10 cellular contexts compared by ENCODE assay signal in genomic region chr1:36175137-36176095, GRCh38. TPM values are rescaled to one million over a fixed set of nuclear protein-coding genes. Genes with fewer than 3 reads are reported as not detected.
DNase-seq lines count a peak whose midpoint lies in the region; ATAC-seq, FAIRE-seq and TF ChIP-seq lines count a peak whose summit lies in the region.
"Had no signal": no experiment of that assay in that cellular context is flagged by ENCODE, and none has a peak within 500 bp of the region (broad histone marks: within the 10 kb centered on the region; RNA-seq: fewer than 3 reads in every experiment).

No MANE protein-coding gene starts in this region.

- BruUV-seq in MCF 10A (replicated peaks; lab: Mats Ljungman, UMichigan), result no TSS peak

- POLR2A ChIA-PET in MCF 10A (lab: Yijun Ruan, JAX), result interaction anchor here (1.3 kb wide), 1 partner anchor 10 kb away, joined by 3 read pairs; no protein-coding TSS in a partner anchor
- POLR2A ChIA-PET in activated CD4-positive, alpha-beta T cell treated with anti-CD3 and anti-CD28 coated beads, Interleukin-2, amount 10 ng/mL, durations not matched to agents 7 days and 5 days (lab: Charles Lee), result no interaction called here

- H3K4me2 ChIP-seq in astrocyte (ENCODE audit: low read length), result peak overlapping the region; percentile 11

- intact Hi-C loops in breast epithelium (cut with DNase I; ENCODE audit: low total_unique reads) (no loop called here), MCF 10A (cut with micrococcal nuclease) (no loop called here), upper lobe of right lung (cut with DNase I) (no loop called here)

- DNase-seq in breast epithelium (ENCODE audit: low spot score in 2 of 2) (no peak), MCF 10A (ENCODE audit: unreplicated experiment) (no peak), astrocyte (ENCODE audit: low read depth) (peak; percentile 39), islet precursor cell (peak; percentile 57), upper lobe of right lung (no peak), T-helper 1 cell (no peak), dedifferentiated amniotic fluid mesenchymal stem cell (ENCODE audit: extremely low spot score) (no peak)
- DNase-seq in activated CD4-positive, alpha-beta T cell treated with anti-CD3 and anti-CD28 coated beads, Interleukin-2, amount 10 ng/mL, durations not matched to agents 7 days and 5 days, result no peak
- DNase-seq: stimulated activated CD4-positive, alpha-beta T cell treated with anti-CD3 and anti-CD28 coated beads, Interleukin-4, amount 100 ng/mL, for 4 hours had no signal

- no peak overlapping the region for H3K27ac Mint-ChIP-seq in MCF 10A (ENCODE audit: low read depth, unreplicated experiment)
- H3K27ac Mint-ChIP-seq in astrocyte (ENCODE audit: unreplicated experiment), result peak overlapping the region; percentile 47
- no peak overlapping the region for H3K27ac Mint-ChIP-seq in activated CD4-positive, alpha-beta T cell treated with anti-CD3 and anti-CD28 coated beads, Interleukin-2, amount 10 ng/mL, durations not matched to agents 7 days and 5 days

- peaks cover 70% of the 10 kb centered on the region for H3K79me2 ChIP-seq in astrocyte (ENCODE audit: insufficient read depth, low read length)

- H3K36me3 Mint-ChIP-seq in MCF 10A (ENCODE audit: insufficient read depth, unreplicated experiment) (peaks cover 53% of the 10 kb centered on the region), astrocyte (ENCODE audit: low read depth, unreplicated experiment) (peaks cover 35% of the 10 kb centered on the region)
- H3K36me3 Mint-ChIP-seq in activated CD4-positive, alpha-beta T cell treated with anti-CD3 and anti-CD28 coated beads, Interleukin-2, amount 10 ng/mL, durations not matched to agents 7 days and 5 days (ENCODE audit: low read depth), result peaks cover 59% of the 10 kb centered on the region

- H3K27ac ChIP-seq in breast epithelium (peak overlapping the region; percentile 9 to 17), astrocyte (ENCODE audit: low read depth, low read length) (peak overlapping the region; percentile 74), upper lobe of right lung (peak overlapping the region; percentile 30)

- H3K9me3 Mint-ChIP-seq in MCF 10A (ENCODE audit: unreplicated experiment) (no peaks in the 10 kb centered on the region), astrocyte (ENCODE audit: unreplicated experiment) (no peaks in the 10 kb centered on the region)
- no peaks in the 10 kb centered on the region for H3K9me3 Mint-ChIP-seq in activated CD4-positive, alpha-beta T cell treated with anti-CD3 and anti-CD28 coated beads, Interleukin-2, amount 10 ng/mL, durations not matched to agents 7 days and 5 days

- H3K4me3 ChIP-seq in breast epithelium (no peak overlapping the region), astrocyte (ENCODE audit: insufficient read depth, low read depth, low read length) (no peak overlapping the region), upper lobe of right lung (no peak overlapping the region)

- CTCF ChIA-PET in MCF 10A (lab: Yijun Ruan, JAX), result interaction anchor here (0.9 to 2.0 kb wide), 4 partner anchors 12 to 110 kb away, joined by 3 to 9 read pairs (median 4); partner anchors contain the start of gene TRAPPC3
- CTCF ChIA-PET in activated CD4-positive, alpha-beta T cell treated with anti-CD3 and anti-CD28 coated beads, Interleukin-2, amount 10 ng/mL, durations not matched to agents 7 days and 5 days (lab: Charles Lee), result interaction anchor here (0.6 to 0.9 kb wide), 2 partner anchors 16 to 25 kb away, joined by 3 read pairs; no protein-coding TSS in a partner anchor

- ATAC-seq in upper lobe of right lung, result no peak

- no peak for TF ChIP-seq POLR2A in breast epithelium (IDR thresholded peaks at IDR 0.05)

- H3K27me3 Mint-ChIP-seq in MCF 10A (ENCODE audit: insufficient read depth, unreplicated experiment) (no peaks in the 10 kb centered on the region), astrocyte (ENCODE audit: low read depth, unreplicated experiment) (no peaks in the 10 kb centered on the region)
- no peaks in the 10 kb centered on the region for H3K27me3 Mint-ChIP-seq in activated CD4-positive, alpha-beta T cell treated with anti-CD3 and anti-CD28 coated beads, Interleukin-2, amount 10 ng/mL, durations not matched to agents 7 days and 5 days

- FAIRE-seq in astrocyte (lab: Jason Lieb, UNC), result no peak
- FAIRE-seq: G401.6 had no signal

- H3K36me3 ChIP-seq in breast epithelium, result peaks cover 22% of the 10 kb centered on the region
- H3K36me3 ChIP-seq in astrocyte (ENCODE audit: insufficient read depth, low read length), result peaks cover 46% of the 10 kb centered on the region
- H3K36me3 ChIP-seq in upper lobe of right lung, result peaks cover 97% of the 10 kb centered on the region

- H3K9me3 ChIP-seq in breast epithelium (no peaks in the 10 kb centered on the region), astrocyte (ENCODE audit: insufficient read depth, low read depth, low read length) (no peaks in the 10 kb centered on the region), upper lobe of right lung (no peaks in the 10 kb centered on the region)

- H3K4me1 ChIP-seq in breast epithelium (no peaks in the 10 kb centered on the region), astrocyte (ENCODE audit: insufficient read depth, low read length) (peaks cover 38% of the 10 kb centered on the region), upper lobe of right lung (no peaks in the 10 kb centered on the region)

- no peaks in the 10 kb centered on the region for H3K27me3 ChIP-seq in breast epithelium
- H3K27me3 ChIP-seq in astrocyte (ENCODE audit: insufficient read depth, low read length), result no peaks in the 10 kb centered on the region
- no peaks in the 10 kb centered on the region for H3K27me3 ChIP-seq in upper lobe of right lung

- peaks cover 89% of the 10 kb centered on the region for H4K20me1 ChIP-seq in astrocyte (ENCODE audit: insufficient read depth, low read length)

- TF ChIP-seq CTCF in breast epithelium (IDR thresholded peaks at IDR 0.05), result no peak
- TF ChIP-seq CTCF in MCF 10A (IDR thresholded peaks at IDR 0.05; ENCODE audit: unreplicated experiment), result no peak
- no peak for TF ChIP-seq CTCF in astrocyte (IDR thresholded peaks at IDR 0.05; ENCODE audit: insufficient read depth, low read depth, low read length)
- TF ChIP-seq CTCF in upper lobe of right lung (IDR thresholded peaks at IDR 0.05), result no peak

- H2AFZ ChIP-seq in astrocyte (ENCODE audit: low read depth, low read length), result no peak overlapping the region

- peak overlapping the region; percentile 52 for H3K9ac ChIP-seq in astrocyte (ENCODE audit: low read length)

- H3K4me3 Mint-ChIP-seq in MCF 10A (ENCODE audit: unreplicated experiment) (no peak overlapping the region), astrocyte (ENCODE audit: unreplicated experiment) (no peak overlapping the region)
- H3K4me3 Mint-ChIP-seq in activated CD4-positive, alpha-beta T cell treated with anti-CD3 and anti-CD28 coated beads, Interleukin-2, amount 10 ng/mL, durations not matched to agents 7 days and 5 days, result no peak overlapping the region

- H3K4me1 Mint-ChIP-seq in MCF 10A (ENCODE audit: insufficient read depth, unreplicated experiment), result peaks cover 19% of the 10 kb centered on the region
- peaks cover 30% of the 10 kb centered on the region for H3K4me1 Mint-ChIP-seq in astrocyte (ENCODE audit: low read depth, unreplicated experiment)
- no peaks in the 10 kb centered on the region for H3K4me1 Mint-ChIP-seq in activated CD4-positive, alpha-beta T cell treated with anti-CD3 and anti-CD28 coated beads, Interleukin-2, amount 10 ng/mL, durations not matched to agents 7 days and 5 days

RNA-seq across cellular contexts. Expression of gene MAP7D1, which starts 19.5 kb away (rescaled TPM):
- total RNA-seq in breast epithelium, result 10 to 100 TPM; 67.4 to 78.0 (median 68.6) TPM
- total RNA-seq in MCF 10A (2022), result 131 and 170 TPM in 2 replicates
- total RNA-seq in astrocyte, result 259 and 271 TPM in 2 replicates
- total RNA-seq in upper lobe of right lung, result 114 TPM
- total RNA-seq in activated CD4-positive, alpha-beta T cell treated with anti-CD3 and anti-CD28 coated beads, Interleukin-2, amount 10 ng/mL, durations not matched to agents 7 days and 5 days, result 100 to 1,000 TPM; 209 to 226 TPM

RNA-seq across cellular contexts. Expression of gene TRAPPC3, which starts 26.1 kb away (rescaled TPM):
- total RNA-seq in breast epithelium (100 to 1,000 TPM; 107 to 118 (median 116) TPM), MCF 10A (2022) (72.8 and 75.5 TPM in 2 replicates), astrocyte (87.1 and 87.6 TPM in 2 replicates), upper lobe of right lung (63.1 TPM)
- total RNA-seq in activated CD4-positive, alpha-beta T cell treated with anti-CD3 and anti-CD28 coated beads, Interleukin-2, amount 10 ng/mL, durations not matched to agents 7 days and 5 days, result 10 to 100 TPM; 57.5 to 59.3 TPM

RNA-seq across cellular contexts. Expression of gene THRAP3, which starts 48.8 kb away (rescaled TPM):
- total RNA-seq in breast epithelium (100 to 1,000 TPM in 2 of 3 donors, 10 to 100 TPM in 1; 81.6 to 128 (median 122) TPM), MCF 10A (2022) (92.2 and 116 TPM in 2 replicates), astrocyte (109 and 110 TPM in 2 replicates), upper lobe of right lung (88.6 TPM)
- total RNA-seq in activated CD4-positive, alpha-beta T cell treated with anti-CD3 and anti-CD28 coated beads, Interleukin-2, amount 10 ng/mL, durations not matched to agents 7 days and 5 days, result 100 to 1,000 TPM; 142 to 167 TPM

RNA-seq across cellular contexts. Expression of gene COL8A2, which starts 50.4 kb away (rescaled TPM):
- total RNA-seq in breast epithelium (10 to 100 TPM in 2 of 3 donors, 1 to 10 TPM in 1; 3.4 to 20.6 (median 11.1) TPM), MCF 10A (2022) (not detected in 2 replicates), astrocyte (3.4 and 10.8 TPM in 2 replicates), upper lobe of right lung (16.2 TPM)
- not detected for total RNA-seq in activated CD4-positive, alpha-beta T cell treated with anti-CD3 and anti-CD28 coated beads, Interleukin-2, amount 10 ng/mL, durations not matched to agents 7 days and 5 days

Comparison
In these comparisons a context has a peak if more than half of its experiments do, and no peak if none do; other contexts are left out.
1. DNase-seq: peak in astrocyte (single experiment) and islet precursor cell (single experiment); none in breast epithelium (0 of 2), MCF 10A (single experiment), upper lobe of right lung (single experiment), activated CD4-positive, alpha-beta T cell treated with anti-CD3 and anti-CD28 coated beads, Interleukin-2, amount 10 ng/mL, durations not matched to agents 7 days and 5 days (single experiment), T-helper 1 cell (0 of 5) and dedifferentiated amniotic fluid mesenchymal stem cell (single experiment).
2. H3K27ac ChIP-seq: peak in every context shown above with its lines; median percentile 74 in astrocyte; 30 in upper lobe of right lung; 13 in breast epithelium.